8 cellular contexts compared by ENCODE assay signal in the genomic region with DNA sequence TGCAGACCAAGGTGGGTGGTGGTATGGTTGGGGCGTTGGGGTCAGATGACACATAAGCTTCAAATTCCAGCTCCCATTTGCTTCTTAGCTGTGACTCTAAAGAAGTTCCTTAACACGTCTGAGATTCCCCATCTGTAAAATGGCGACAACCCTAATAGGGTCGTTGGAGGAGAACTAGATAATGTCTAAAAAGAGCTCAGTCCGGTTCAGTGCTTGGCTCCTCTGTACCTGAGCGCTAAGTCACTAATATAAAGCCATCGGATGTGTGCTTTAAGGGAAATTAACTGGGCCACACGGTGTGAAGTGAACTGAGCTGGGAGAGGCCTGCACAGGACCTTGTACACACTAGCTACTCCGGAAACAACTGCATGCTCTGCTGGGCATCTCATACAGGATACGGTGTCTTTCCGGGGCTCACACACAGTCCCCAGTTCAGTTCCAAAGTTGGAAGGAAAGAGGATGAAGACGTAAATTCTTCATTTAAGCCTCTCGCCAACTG. TPM values are rescaled to one million over a fixed set of nuclear protein-coding genes. Genes with fewer than 3 reads are reported as not detected.
DNase-seq lines count a peak whose midpoint lies in the region; ATAC-seq and TF ChIP-seq lines count a peak whose summit lies in the region.

No MANE protein-coding gene starts in this region.

- intact Hi-C loops in transverse colon (cut with DNase I; ENCODE audit: low total_unique reads) = no loop called here

- no peaks in the 10 kb centered on the region for H3K27me3 Mint-ChIP-seq in activated T-helper 17 cell treated with anti-CD3 and anti-CD28 coated beads, Interleukin-2, amount 50 U/mL, for 72 hours

- 70% methylated on average over 13 of the region's 13 CpGs for WGBS in liver
- WGBS in transverse colon (ENCODE audit: low coverage in 1 of 2), 2 donors = 72 to 80% methylated on average over 1 to 13 of the region's 13 CpGs

- TF ChIP-seq EP300 in transverse colon (IDR thresholded peaks at IDR 0.05; ENCODE audit: low read depth) = no peak

- DNase-seq in transverse colon (no peak), NCI-H2227 (lab: John Stamatoyannopoulos, UW; ENCODE audit: unreplicated experiment) (no peak), nucleus accumbens (lab: John Stamatoyannopoulos, UW) (no peak), NCI-H2227 treated with DMSO at 0.1 percent for 48 hours (lab: John Stamatoyannopoulos, UW) (no peak)

- H3K27me3 ChIP-seq in liver (ENCODE audit: control insufficient read depth in 4 of 4, insufficient read depth in 4 of 4, low read length in 3 of 4) (no peaks in the 10 kb centered on the region), transverse colon (no peaks in the 10 kb centered on the region)

- in situ Hi-C loops in transverse colon (cut with MboI; ENCODE audit: low pct_ligation_motif_present in 1 of 4, low pct_unique_long_range_greater_than_20kb in 1 of 4, low sequenced_read_pairs in 3 of 4) = loop anchor here in 1 of 4 donors (10.0 kb wide), 1 partner anchor 52 kb away; the partner anchor contains the start of gene AVPI1

- no peak for TF ChIP-seq POLR2A in transverse colon (IDR thresholded peaks at IDR 0.05)

- H3K4me3 ChIP-seq in liver (ENCODE audit: low read depth in 1 of 3, low read length in 3 of 3) (peak overlapping the region in 2 of 3 donors; percentile 13 to 92), transverse colon (peak overlapping the region in 3 of 4 donors; percentile 70 to 89 (median 88))

- peak overlapping the region; percentile 90 to 96 for H3K27ac ChIP-seq in liver (ENCODE audit: low read depth in 1 of 2, low read length in 2 of 2)
- H3K27ac ChIP-seq in transverse colon = peak overlapping the region; percentile 92 to 98 (median 95)

- H3K9me3 Mint-ChIP-seq in activated T-helper 17 cell treated with anti-CD3 and anti-CD28 coated beads, Interleukin-2, amount 50 U/mL, for 72 hours = no peaks in the 10 kb centered on the region

- TF ChIP-seq CTCF in liver (IDR thresholded peaks at IDR 0.05; ENCODE audit: low read depth, low read length, missing input control) (no peak), transverse colon (IDR thresholded peaks at IDR 0.05) (no peak)

- H3K9me3 ChIP-seq in liver (ENCODE audit: control insufficient read depth in 4 of 4, low read length in 3 of 4) = no peaks in the 10 kb centered on the region
- H3K9me3 ChIP-seq in transverse colon = no peaks in the 10 kb centered on the region

- no peak overlapping the region for H3K9ac ChIP-seq in liver (ENCODE audit: low read depth in 1 of 2, low read length in 2 of 2)

- H3K4me1 Mint-ChIP-seq in activated T-helper 17 cell treated with anti-CD3 and anti-CD28 coated beads, Interleukin-2, amount 50 U/mL, for 72 hours = peaks cover 27% of the 10 kb centered on the region

- H3K36me3 Mint-ChIP-seq in activated T-helper 17 cell treated with anti-CD3 and anti-CD28 coated beads, Interleukin-2, amount 50 U/mL, for 72 hours (ENCODE audit: low read depth) = peaks cover 47% of the 10 kb centered on the region

- H3K36me3 ChIP-seq in liver (ENCODE audit: control insufficient read depth in 4 of 4, insufficient read depth in 3 of 4, low read depth in 1 of 4, low read length in 3 of 4) = peaks cover 0 to 13% (median 7%) of the 10 kb centered on the region in 4 donors
- peaks cover 0 to 17% (median 5%) of the 10 kb centered on the region in 4 donors for H3K36me3 ChIP-seq in transverse colon

- ATAC-seq in GM19455 (IDR thresholded peaks at IDR 0.05; ENCODE audit: unreplicated experiment) (peak; percentile 23), HG03108 (IDR thresholded peaks at IDR 0.05; ENCODE audit: unreplicated experiment) (peak; percentile 8)
- ATAC-seq in activated T-helper 17 cell treated with anti-CD3 and anti-CD28 coated beads, Interleukin-2, amount 50 U/mL, for 72 hours (replicated peaks) = peak; percentile 26

- H3K27ac Mint-ChIP-seq in activated T-helper 17 cell treated with anti-CD3 and anti-CD28 coated beads, Interleukin-2, amount 50 U/mL, for 72 hours = peak overlapping the region; percentile 90

- H3K4me1 ChIP-seq in liver (ENCODE audit: control insufficient read depth in 4 of 4, insufficient read depth in 4 of 4, low read length in 3 of 4) (peaks cover 4 to 17% (median 10%) of the 10 kb centered on the region in 4 donors), transverse colon (peaks cover 8 to 24% (median 13%) of the 10 kb centered on the region in 4 donors)

- TF ChIP-seq RAD21 in liver (IDR thresholded peaks at IDR 0.05) = no peak

- peak overlapping the region; percentile 90 for H3K4me3 Mint-ChIP-seq in activated T-helper 17 cell treated with anti-CD3 and anti-CD28 coated beads, Interleukin-2, amount 50 U/mL, for 72 hours

TF ChIP-seq in liver, 16 proteins besides CTCF, POLR2A, EP300 and RAD21:
- no peak for TF ChIP-seq EGR1 (IDR thresholded peaks at IDR 0.05; ENCODE audit: low read depth in 2 of 2)
- TF ChIP-seq ZBTB33 (IDR thresholded peaks at IDR 0.05) = no peak
- no peak for TF ChIP-seq YY1 (IDR thresholded peaks at IDR 0.05)
- TF ChIP-seq NR2F2 (IDR thresholded peaks at IDR 0.05) = no peak
- TF ChIP-seq JUND (IDR thresholded peaks at IDR 0.05) = no peak
- no peak for TF ChIP-seq GABPA (IDR thresholded peaks at IDR 0.05 in 1 of 2, conservative IDR thresholded peaks at IDR 0.05 in 1 of 2)
- no peak for TF ChIP-seq FOXA1 (IDR thresholded peaks at IDR 0.05)
- TF ChIP-seq, protein P1, sequence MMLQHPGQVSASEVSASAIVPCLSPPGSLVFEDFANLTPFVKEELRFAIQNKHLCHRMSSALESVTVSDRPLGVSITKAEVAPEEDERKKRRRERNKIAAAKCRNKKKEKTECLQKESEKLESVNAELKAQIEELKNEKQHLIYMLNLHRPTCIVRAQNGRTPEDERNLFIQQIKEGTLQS (IDR thresholded peaks at IDR 0.05) = no peak
- TF ChIP-seq MAX (IDR thresholded peaks at IDR 0.05) = no peak
- no peak for TF ChIP-seq HNF4A (conservative IDR thresholded peaks at IDR 0.05)
- TF ChIP-seq, protein P2, sequence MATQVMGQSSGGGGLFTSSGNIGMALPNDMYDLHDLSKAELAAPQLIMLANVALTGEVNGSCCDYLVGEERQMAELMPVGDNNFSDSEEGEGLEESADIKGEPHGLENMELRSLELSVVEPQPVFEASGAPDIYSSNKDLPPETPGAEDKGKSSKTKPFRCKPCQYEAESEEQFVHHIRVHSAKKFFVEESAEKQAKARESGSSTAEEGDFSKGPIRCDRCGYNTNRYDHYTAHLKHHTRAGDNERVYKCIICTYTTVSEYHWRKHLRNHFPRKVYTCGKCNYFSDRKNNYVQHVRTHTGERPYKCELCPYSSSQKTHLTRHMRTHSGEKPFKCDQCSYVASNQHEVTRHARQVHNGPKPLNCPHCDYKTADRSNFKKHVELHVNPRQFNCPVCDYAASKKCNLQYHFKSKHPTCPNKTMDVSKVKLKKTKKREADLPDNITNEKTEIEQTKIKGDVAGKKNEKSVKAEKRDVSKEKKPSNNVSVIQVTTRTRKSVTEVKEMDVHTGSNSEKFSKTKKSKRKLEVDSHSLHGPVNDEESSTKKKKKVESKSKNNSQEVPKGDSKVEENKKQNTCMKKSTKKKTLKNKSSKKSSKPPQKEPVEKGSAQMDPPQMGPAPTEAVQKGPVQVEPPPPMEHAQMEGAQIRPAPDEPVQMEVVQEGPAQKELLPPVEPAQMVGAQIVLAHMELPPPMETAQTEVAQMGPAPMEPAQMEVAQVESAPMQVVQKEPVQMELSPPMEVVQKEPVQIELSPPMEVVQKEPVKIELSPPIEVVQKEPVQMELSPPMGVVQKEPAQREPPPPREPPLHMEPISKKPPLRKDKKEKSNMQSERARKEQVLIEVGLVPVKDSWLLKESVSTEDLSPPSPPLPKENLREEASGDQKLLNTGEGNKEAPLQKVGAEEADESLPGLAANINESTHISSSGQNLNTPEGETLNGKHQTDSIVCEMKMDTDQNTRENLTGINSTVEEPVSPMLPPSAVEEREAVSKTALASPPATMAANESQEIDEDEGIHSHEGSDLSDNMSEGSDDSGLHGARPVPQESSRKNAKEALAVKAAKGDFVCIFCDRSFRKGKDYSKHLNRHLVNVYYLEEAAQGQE (IDR thresholded peaks at IDR 0.05) = no peak

RNA-seq across cellular contexts. Expression of gene ZFYVE27, which starts 0.5 kb away (rescaled TPM):
- 10 to 100 TPM; 31.1 to 36.8 TPM for total RNA-seq in activated T-helper 17 cell treated with anti-CD3 and anti-CD28 coated beads, Interleukin-2, amount 50 U/mL, for 72 hours
- 10 to 100 TPM; 14.6 to 25.9 TPM for total RNA-seq in liver
- 10 to 100 TPM; 10.2 to 11.6 TPM for polyA plus RNA-seq in liver
- 100 to 1,000 TPM in 1 of 4 donors, 10 to 100 TPM in 3; 46.4 to 102 (median 63.9) TPM for total RNA-seq in transverse colon

RNA-seq across cellular contexts. Expression of gene MARVELD1, which starts 22.9 kb away (rescaled TPM):
- 1 to 10 TPM; 2.0 TPM for total RNA-seq in activated T-helper 17 cell treated with anti-CD3 and anti-CD28 coated beads, Interleukin-2, amount 50 U/mL, for 72 hours
- 1 to 10 TPM; 2.3 to 3.3 TPM for total RNA-seq in liver
- polyA plus RNA-seq in liver = 1 to 10 TPM in 1 of 2 donors, under 1 TPM in 1; 0.72 to 3.3 TPM
- 10 to 100 TPM in 2 of 4 donors, 1 to 10 TPM in 2; 5.6 to 24.6 (median 13.6) TPM for total RNA-seq in transverse colon

RNA-seq across cellular contexts. Expression of gene SFRP5, which starts 35.3 kb away (rescaled TPM):
- total RNA-seq in activated T-helper 17 cell treated with anti-CD3 and anti-CD28 coated beads, Interleukin-2, amount 50 U/mL, for 72 hours = not detected
- total RNA-seq in liver (10 to 100 TPM in 1 of 2 donors, 1 to 10 TPM in 1; 3.6 to 15.1 TPM), transverse colon (10 to 100 TPM in 1 of 4 donors, 1 to 10 TPM in 3; 3.8 to 10.1 (median 5.8) TPM)
- 1 to 10 TPM; 3.7 to 9.2 TPM for polyA plus RNA-seq in liver

RNA-seq across cellular contexts. Expression of gene AVPI1, which starts 49.4 kb away (rescaled TPM):
- total RNA-seq in activated T-helper 17 cell treated with anti-CD3 and anti-CD28 coated beads, Interleukin-2, amount 50 U/mL, for 72 hours = 1 to 10 TPM; 1.5 to 1.9 TPM
- total RNA-seq in liver (1 to 10 TPM; 6.6 to 7.8 TPM), transverse colon (10 to 100 TPM; 24.3 to 79.3 (median 47.9) TPM)
- 10 to 100 TPM; 16.0 to 22.1 TPM for polyA plus RNA-seq in liver

Comparison
In these comparisons a context has a peak if more than half of its experiments do, and no peak if none do; other contexts are left out.
1. RNA of gene SFRP5, which starts 35.3 kb away (total RNA-seq): 3.6 to 15.1 TPM in liver and 3.8 to 10.1 TPM in transverse colon; not detected in activated T-helper 17 cell treated with anti-CD3 and anti-CD28 coated beads, Interleukin-2, amount 50 U/mL, for 72 hours; every median in the first group is over 4 times any median in the second.
2. Peak in every context shown above with its lines, with median percentiles within 50 percentile points of each other: ATAC-seq.